ENCODE assay signal across 10 cellular contexts in the genomic region with DNA sequence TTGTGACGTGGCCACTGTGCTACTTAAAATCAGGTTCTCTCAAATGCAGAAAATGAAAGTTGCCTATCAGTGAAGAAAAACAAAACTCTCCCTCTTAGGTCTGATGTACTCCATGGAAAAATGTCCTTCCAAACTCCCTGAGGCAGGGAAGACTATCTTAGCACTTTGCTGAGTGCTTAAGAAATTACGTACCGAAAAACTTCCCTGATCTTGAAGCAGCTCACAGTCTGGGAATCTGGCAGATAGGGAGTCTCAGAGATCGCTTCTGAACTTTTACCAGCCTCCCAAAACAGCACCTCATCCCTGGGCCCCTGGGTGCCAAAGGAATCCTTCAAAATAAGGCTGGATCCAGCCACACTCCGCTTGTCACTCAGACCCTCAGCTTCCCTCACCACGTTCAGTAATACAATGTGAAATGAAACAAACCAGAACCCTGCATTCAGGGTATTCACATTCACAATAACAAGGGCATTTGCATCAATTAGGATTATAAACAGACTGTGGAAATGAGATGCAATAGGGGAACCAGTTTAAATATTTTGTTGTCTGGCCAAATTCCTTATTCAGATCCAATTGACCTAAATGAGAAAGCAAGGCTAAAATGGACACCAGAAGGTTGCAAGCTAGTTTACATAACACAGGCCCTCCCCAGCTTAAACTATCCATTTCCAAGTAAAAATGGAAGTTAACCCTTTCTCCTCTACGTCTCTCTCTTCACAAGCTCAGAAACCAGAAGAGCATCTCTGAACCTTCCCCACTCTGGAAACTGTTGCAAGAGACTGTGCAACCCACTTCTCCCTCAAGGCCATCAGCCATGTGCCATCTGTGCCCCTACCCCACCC. TPM values are rescaled to one million over a fixed set of nuclear protein-coding genes. Genes with fewer than 3 reads are reported as not detected.
A peak's percentile ranks its signal among the peaks of the same experiment; 100 is the strongest.
DNase-seq lines count a peak whose midpoint lies in the region; ATAC-seq, FAIRE-seq and TF ChIP-seq lines count a peak whose summit lies in the region.
"Had no signal": no experiment of that assay in that cellular context is flagged by ENCODE, and none has a peak within 500 bp of the region (broad histone marks: within the 10 kb centered on the region; RNA-seq: fewer than 3 reads in every experiment).

No MANE protein-coding gene starts in this region.

- peaks cover 11 to 38% (median 29%) of the 10 kb centered on the region in 10 experiments for H3K4me1 ChIP-seq in BLaER1 treated with 17β-estradiol and CSF1 and Interleukin-3, amounts not matched to agents 10 nM and 100 nM
- peaks cover 7 to 27% of the 10 kb centered on the region in 2 donors for H3K4me1 ChIP-seq in muscle layer of duodenum (ENCODE audit: control insufficient read depth in 1 of 2, insufficient read depth in 2 of 2, low read length in 2 of 2)

- peaks cover 14 to 20% (median 17%) of the 10 kb centered on the region in 11 experiments for H3K9me3 ChIP-seq in BLaER1 treated with 17β-estradiol and CSF1 and Interleukin-3, amounts not matched to agents 10 nM and 100 nM (replicated peaks in 1 of 11)
- peaks cover 5 to 8% of the 10 kb centered on the region in 2 donors for H3K9me3 ChIP-seq in muscle layer of duodenum (ENCODE audit: control insufficient read depth in 1 of 2, low read length in 2 of 2)

- peaks cover 0 to 7% (median 0%) of the 10 kb centered on the region in 11 experiments; a peak in 1 of 22 replicates for H3K36me3 ChIP-seq in BLaER1 treated with 17β-estradiol and CSF1 and Interleukin-3, amounts not matched to agents 10 nM and 100 nM
- H3K36me3 ChIP-seq in muscle layer of duodenum (ENCODE audit: control insufficient read depth in 1 of 2, insufficient read depth in 2 of 2, low read length in 2 of 2), result no peaks in the 10 kb centered on the region

- no peak for FAIRE-seq in GM12891 (lab: Jason Lieb, UNC)

- H3K4me2 ChIP-seq in BLaER1 treated with 17β-estradiol and CSF1 and Interleukin-3, amounts not matched to agents 10 nM and 100 nM, result peak overlapping the region in 9 of 11 experiments; percentile 6 to 71 (median 56); a peak in 17 of 22 replicates

- TF ChIP-seq CTCF in choroid plexus epithelial cell (conservative IDR thresholded peaks at IDR 0.05; ENCODE audit: low read depth, low read length), result no peak

- DNase-seq in choroid plexus epithelial cell (ENCODE audit: low read depth) (peak; percentile 43), GM12891 (ENCODE audit: insufficient read length, low spot score) (no peak), AG08396 (ENCODE audit: low spot score) (no peak), COLO668 (lab: John Stamatoyannopoulos, UW; ENCODE audit: unreplicated experiment) (no peak)
- DNase-seq in stimulated activated CD4-positive, alpha-beta T cell treated with anti-CD3 and anti-CD28 coated beads, Interleukin-1b, Interleukin-23, amount 100 ng/mL, for 48 hours, result no peak
- DNase-seq: central memory CD4-positive, alpha-beta T cell; NCI-H1436 had no signal

- no peak for TF ChIP-seq POLR2A in GM12891 (IDR thresholded peaks at IDR 0.05; ENCODE audit: low read depth, low read length)

- ATAC-seq in HG03135 (IDR thresholded peaks at IDR 0.05; ENCODE audit: unreplicated experiment), result peak; percentile 23

- H3K27ac ChIP-seq in BLaER1 treated with 17β-estradiol and CSF1 and Interleukin-3, amounts not matched to agents 10 nM and 100 nM, result no peak overlapping the region
- peak overlapping the region; percentile 12 for H3K27ac ChIP-seq in muscle layer of duodenum (ENCODE audit: low read length)

- H4K20me1 ChIP-seq in BLaER1 treated with 17β-estradiol and CSF1 and Interleukin-3, amounts not matched to agents 10 nM and 100 nM, result no peaks in the 10 kb centered on the region

- no peaks in the 10 kb centered on the region for H3K27me3 ChIP-seq in BLaER1 treated with 17β-estradiol and CSF1 and Interleukin-3, amounts not matched to agents 10 nM and 100 nM
- no peaks in the 10 kb centered on the region for H3K27me3 ChIP-seq in muscle layer of duodenum (ENCODE audit: low read depth, low read length)

- H3K9ac ChIP-seq in BLaER1 treated with 17β-estradiol and CSF1 and Interleukin-3, amounts not matched to agents 10 nM and 100 nM, result no peak overlapping the region

- no peak overlapping the region for H3K4me3 ChIP-seq in BLaER1 treated with 17β-estradiol and CSF1 and Interleukin-3, amounts not matched to agents 10 nM and 100 nM
- H3K4me3 ChIP-seq in choroid plexus epithelial cell (ENCODE audit: low read depth, low read length), result peak overlapping the region; percentile 29
- H3K4me3 ChIP-seq in muscle layer of duodenum (ENCODE audit: low read depth in 1 of 2, low read length in 2 of 2), result peak overlapping the region; percentile 44 to 50

TF ChIP-seq in GM12891, 5 proteins besides CTCF, POLR2A, EP300 and RAD21:
- TF ChIP-seq PAX5 (IDR thresholded peaks at IDR 0.05; ENCODE audit: insufficient read depth, low read length, severe bottlenecking), result no peak
- no peak for TF ChIP-seq POLR2AphosphoS5 (IDR thresholded peaks at IDR 0.05; ENCODE audit: low read depth, low read length)
- TF ChIP-seq SPI1 (IDR thresholded peaks at IDR 0.05; ENCODE audit: low read depth, low read length), result no peak
- no peak for TF ChIP-seq POU2F2 (IDR thresholded peaks at IDR 0.05; ENCODE audit: low read depth, low read length)
- TF ChIP-seq TAF1 (IDR thresholded peaks at IDR 0.05; ENCODE audit: low read depth, low read length), result no peak

RNA-seq across cellular contexts. Expression of a gene that starts 20.9 kb away (rescaled TPM):
- polyA plus RNA-seq in GM12891 (2012; ENCODE audit: low read depth, missing spikeins), result 0.15 TPM

RNA-seq across cellular contexts. Expression of a gene that starts 21.4 kb away (rescaled TPM):
- polyA plus RNA-seq in GM12891 (2012; ENCODE audit: low read depth, missing spikeins), result not detected

Comparison
In these comparisons a context has a peak if more than half of its experiments do, and no peak if none do; other contexts are left out.
1. H3K4me3 ChIP-seq: peak in choroid plexus epithelial cell (single experiment) and muscle layer of duodenum (2 of 2); none in BLaER1 treated with 17β-estradiol and CSF1 and Interleukin-3, amounts not matched to agents 10 nM and 100 nM (0 of 10).